ENCODE assay signal across 26 cellular contexts in the genomic region with DNA sequence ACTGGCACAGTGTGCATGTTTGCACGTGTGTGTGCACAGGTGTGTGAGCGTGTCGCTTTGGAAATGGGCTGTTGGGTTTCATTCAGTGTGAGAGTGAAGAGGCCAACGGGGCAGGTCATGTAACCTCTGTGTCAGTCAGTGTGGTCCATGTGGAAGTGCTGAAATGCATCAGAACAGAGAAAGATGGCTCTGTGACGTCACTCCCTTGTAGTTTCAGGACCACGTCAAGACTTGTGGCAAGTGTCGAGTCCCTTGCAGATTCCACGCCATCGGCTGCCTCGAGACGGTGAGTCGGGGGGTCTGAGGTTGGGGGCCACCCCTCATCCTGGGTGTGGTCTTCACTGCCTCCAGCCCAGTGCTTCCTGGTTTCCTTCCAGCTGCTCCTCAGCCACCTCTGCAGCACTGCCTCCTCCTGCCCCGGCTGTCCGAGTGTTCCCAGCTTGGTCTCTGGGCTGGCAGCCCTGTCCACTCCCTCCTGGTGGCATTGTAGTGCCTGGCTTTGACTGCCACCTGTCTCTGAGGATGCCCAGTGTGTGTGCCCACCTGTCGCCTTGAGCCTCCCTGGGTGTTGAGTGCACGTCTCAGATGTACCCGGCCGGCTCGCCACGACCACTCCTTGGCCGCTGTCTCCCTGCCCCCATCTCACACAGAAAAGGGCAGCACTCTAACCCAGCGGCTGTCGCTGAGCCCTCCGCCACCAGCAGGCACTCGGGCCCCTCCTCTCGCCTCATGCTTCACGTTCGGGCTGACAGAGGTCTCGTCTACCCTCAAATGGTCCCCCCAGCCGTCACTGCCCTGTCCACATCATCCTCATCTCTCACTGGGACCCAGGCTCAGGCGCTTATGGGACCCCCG. TPM values are rescaled to one million over a fixed set of nuclear protein-coding genes. Genes with fewer than 3 reads are reported as not detected.
A peak's percentile ranks its signal among the peaks of the same experiment; 100 is the strongest.
DNase-seq lines count a peak whose midpoint lies in the region; ATAC-seq, FAIRE-seq and TF ChIP-seq lines count a peak whose summit lies in the region.
"Had no signal": no experiment of that assay in that cellular context is flagged by ENCODE, and none has a peak within 500 bp of the region (broad histone marks: within the 10 kb centered on the region; RNA-seq: fewer than 3 reads in every experiment).

No MANE protein-coding gene starts in this region.

- H3K27ac ChIP-seq in K562 (ENCODE audit: extremely low read depth, low read depth, low read length) (no peak overlapping the region), neutrophil (peak overlapping the region; percentile 85)
- H3K27ac ChIP-seq: colonic mucosa, pancreas, SJCRH30, testis had no signal

- peaks cover 42% of the 10 kb centered on the region for H3K36me3 Mint-ChIP-seq in activated CD4-positive, alpha-beta memory T cell treated with anti-CD3 and anti-CD28 coated beads for 36 hours
- peaks cover 51% of the 10 kb centered on the region for H3K36me3 Mint-ChIP-seq in activated CD4-positive, alpha-beta memory T cell treated with anti-CD3 and anti-CD28 coated beads, Interleukin-2, amount 10 ng/mL, durations not matched to agents 7 days and 5 days (ENCODE audit: low read depth)
- peaks cover 56 to 80% of the 10 kb centered on the region in 2 donors for H3K36me3 Mint-ChIP-seq in CD14-positive monocyte

- H3K9ac ChIP-seq in K562 (ENCODE audit: insufficient read depth in 1 of 2, low read depth in 2 of 2, low read length in 2 of 2): no peak overlapping the region; a peak in 1 of 4 replicates

- POLR2A ChIA-PET in activated CD4-positive, alpha-beta memory T cell treated with anti-CD3 and anti-CD28 coated beads for 36 hours (lab: Charles Lee): interaction anchor here (1.2 kb wide), 1 partner anchor 34 kb away, joined by 3 read pairs; no protein-coding TSS in a partner anchor
- POLR2A ChIA-PET in activated CD4-positive, alpha-beta memory T cell treated with anti-CD3 and anti-CD28 coated beads, Interleukin-2, amount 10 ng/mL, durations not matched to agents 7 days and 5 days (lab: Charles Lee): interaction anchor here (1.1 kb wide), 1 partner anchor 15 kb away, joined by 3 read pairs; no protein-coding TSS in a partner anchor
- POLR2A ChIA-PET in K562 (lab: Yijun Ruan, JAX): interaction anchor here (1.4 kb wide), 1 partner anchor 11 kb away, joined by 4 read pairs; no protein-coding TSS in a partner anchor

- no peaks in the 10 kb centered on the region for H4K20me1 ChIP-seq in K562 (replicated peaks; ENCODE audit: control insufficient read depth, insufficient read depth, low read length)

- H3K4me3 ChIP-seq in K562 (no peak overlapping the region), neutrophil (ENCODE audit: low read depth in 1 of 2, low read length in 1 of 2) (no peak overlapping the region)
- H3K4me3 ChIP-seq: colonic mucosa, pancreas, SJCRH30, testis had no signal

- H3K9me3 ChIP-seq in K562 (replicated peaks; ENCODE audit: control insufficient read depth, insufficient read depth, low read depth, low read length) (no peaks in the 10 kb centered on the region), neutrophil (no peaks in the 10 kb centered on the region)
- H3K9me3 ChIP-seq: BE2C, colonic mucosa, pancreas, SJCRH30, testis had no signal

- H3K27me3 ChIP-seq in K562 (ENCODE audit: control insufficient read depth in 2 of 2, insufficient read depth in 2 of 2, low read length in 2 of 2): no peaks in the 10 kb centered on the region
- H3K27me3 ChIP-seq in neutrophil: no peaks in the 10 kb centered on the region
- H3K27me3 ChIP-seq: BE2C, colonic mucosa, pancreas, SJCRH30, testis had no signal

- no peak for TF ChIP-seq RAD21 in K562 (CRISPR knock-in tag; conservative IDR thresholded peaks at IDR 0.05 in 1 of 2, IDR thresholded peaks at IDR 0.05 in 1 of 2)

- H3K36me3 ChIP-seq in K562 (ENCODE audit: control insufficient read depth, insufficient read depth, low read length) (peaks cover 75% of the 10 kb centered on the region), neutrophil (peaks cover 20% of the 10 kb centered on the region)

- TF ChIP-seq CTCF in K562 (IDR thresholded peaks at IDR 0.05 in 2 of 3, conservative IDR thresholded peaks at IDR 0.05 in 1 of 3; ENCODE audit: insufficient read depth in 2 of 3, low read depth in 1 of 3, low read length in 3 of 3) (no peak), neutrophil (IDR thresholded peaks at IDR 0.05) (no peak), CD14-positive monocyte (IDR thresholded peaks at IDR 0.05) (no peak)

- peak overlapping the region; percentile 42 for H3K27ac Mint-ChIP-seq in activated CD4-positive, alpha-beta memory T cell treated with anti-CD3 and anti-CD28 coated beads for 36 hours
- H3K27ac Mint-ChIP-seq in activated CD4-positive, alpha-beta memory T cell treated with anti-CD3 and anti-CD28 coated beads, Interleukin-2, amount 10 ng/mL, durations not matched to agents 7 days and 5 days: no peak overlapping the region
- H3K27ac Mint-ChIP-seq in CD14-positive monocyte: peak overlapping the region in 3 of 7 donors; percentile 25 to 50 (median 31)
- H3K27ac Mint-ChIP-seq: activated naive CD8-positive, alpha-beta T cell treated with anti-CD3 and anti-CD28 coated beads, Interleukin-2, amount 10 ng/mL, durations not matched to agents 7 days and 5 days; stimulated activated memory B cell treated with anti-CD40 and anti-IgM and Interleukin-4, amounts not matched to agents 10 μg/mL and 1 μg/mL and 100 μg/mL, for 72 hours had no signal

- H3K27me3 Mint-ChIP-seq in activated CD4-positive, alpha-beta memory T cell treated with anti-CD3 and anti-CD28 coated beads for 36 hours: no peaks in the 10 kb centered on the region
- H3K27me3 Mint-ChIP-seq in activated CD4-positive, alpha-beta memory T cell treated with anti-CD3 and anti-CD28 coated beads, Interleukin-2, amount 10 ng/mL, durations not matched to agents 7 days and 5 days: no peaks in the 10 kb centered on the region
- H3K27me3 Mint-ChIP-seq in CD14-positive monocyte (ENCODE audit: low read depth in 3 of 3): peaks cover 0 to 1% (median 0%) of the 10 kb centered on the region in 3 donors
- H3K27me3 Mint-ChIP-seq: activated naive CD8-positive, alpha-beta T cell treated with anti-CD3 and anti-CD28 coated beads, Interleukin-2, amount 10 ng/mL, durations not matched to agents 7 days and 5 days; naive thymus-derived CD4-positive, alpha-beta T cell; stimulated activated memory B cell treated with anti-CD40 and anti-IgM and Interleukin-4, amounts not matched to agents 10 μg/mL and 1 μg/mL and 100 μg/mL, for 72 hours had no signal

- BruUV-seq in K562 (replicated peaks; lab: Mats Ljungman, UMichigan): no TSS peak

- no peak for TF ChIP-seq POLR2A in K562 (conservative IDR thresholded peaks at IDR 0.05)

- H3K4me1 ChIP-seq in K562 (replicated peaks in 1 of 2; ENCODE audit: control insufficient read depth in 2 of 2, insufficient read depth in 2 of 2, low read length in 2 of 2) (peaks cover 0 to 12% of the 10 kb centered on the region in 2 experiments; a peak in 1 of 5 replicates), neutrophil (ENCODE audit: control insufficient read depth in 1 of 2, insufficient read depth in 1 of 2, low read depth in 1 of 2, low read length in 1 of 2) (peaks cover 64 to 68% of the 10 kb centered on the region in 2 experiments)
- H3K4me1 ChIP-seq: BE2C, colonic mucosa, pancreas, SJCRH30 had no signal

- in situ Hi-C loops in K562 (cut with MboI): no loop called here

- no peaks in the 10 kb centered on the region for H3K9me1 ChIP-seq in K562 (ENCODE audit: control insufficient read depth, insufficient read depth, low read length)

- peaks cover 14% of the 10 kb centered on the region for H3K4me1 Mint-ChIP-seq in activated CD4-positive, alpha-beta memory T cell treated with anti-CD3 and anti-CD28 coated beads for 36 hours (ENCODE audit: low read depth)
- H3K4me1 Mint-ChIP-seq in activated CD4-positive, alpha-beta memory T cell treated with anti-CD3 and anti-CD28 coated beads, Interleukin-2, amount 10 ng/mL, durations not matched to agents 7 days and 5 days: peaks cover 12% of the 10 kb centered on the region
- H3K4me1 Mint-ChIP-seq in CD14-positive monocyte: no peaks in the 10 kb centered on the region
- H3K4me1 Mint-ChIP-seq: activated naive CD8-positive, alpha-beta T cell treated with anti-CD3 and anti-CD28 coated beads, Interleukin-2, amount 10 ng/mL, durations not matched to agents 7 days and 5 days; stimulated activated memory B cell treated with anti-CD40 and anti-IgM and Interleukin-4, amounts not matched to agents 10 μg/mL and 1 μg/mL and 100 μg/mL, for 72 hours had no signal

- DNase-seq in activated CD4-positive, alpha-beta memory T cell treated with anti-CD3 and anti-CD28 coated beads for 36 hours: peak; percentile 38
- no peak for DNase-seq in activated CD4-positive, alpha-beta memory T cell treated with anti-CD3 and anti-CD28 coated beads, Interleukin-2, amount 10 ng/mL, durations not matched to agents 7 days and 5 days
- DNase-seq in K562 (ENCODE audit: extremely low read depth in 1 of 4, low spot score in 3 of 4) (no peak), CD14-positive monocyte (ENCODE audit: low spot score) (no peak), activated gamma-delta T cell (lab: John Stamatoyannopoulos, UW) (no peak)
- DNase-seq: activated CD4-positive, alpha-beta T cell treated with anti-CD3 and anti-CD28 coated beads, Interleukin-2, amount 50 U/mL, for 4 hours; activated naive CD8-positive, alpha-beta T cell treated with anti-CD3 and anti-CD28 coated beads, Interleukin-2, amount 10 ng/mL, durations not matched to agents 7 days and 5 days; BE2C; colonic mucosa; glutamatergic neuron; H7; Karpas-422; mesendoderm; naive thymus-derived CD4-positive, alpha-beta T cell; NCI-H1930; NCI-H226; SJCRH30; T-helper 1 cell; testis had no signal

- 91% methylated on average over 28 of the region's 32 CpGs for WGBS in K562 (ENCODE audit: insufficient coverage, low coverage, missing lambda C conversion rate)

- no peak overlapping the region for H3K4me3 Mint-ChIP-seq in activated CD4-positive, alpha-beta memory T cell treated with anti-CD3 and anti-CD28 coated beads for 36 hours
- no peak overlapping the region for H3K4me3 Mint-ChIP-seq in activated CD4-positive, alpha-beta memory T cell treated with anti-CD3 and anti-CD28 coated beads, Interleukin-2, amount 10 ng/mL, durations not matched to agents 7 days and 5 days
- H3K4me3 Mint-ChIP-seq in CD14-positive monocyte: no peak overlapping the region
- H3K4me3 Mint-ChIP-seq: activated naive CD8-positive, alpha-beta T cell treated with anti-CD3 and anti-CD28 coated beads, Interleukin-2, amount 10 ng/mL, durations not matched to agents 7 days and 5 days; naive thymus-derived CD4-positive, alpha-beta T cell; stimulated activated memory B cell treated with anti-CD40 and anti-IgM and Interleukin-4, amounts not matched to agents 10 μg/mL and 1 μg/mL and 100 μg/mL, for 72 hours had no signal

- CTCF ChIA-PET in activated CD4-positive, alpha-beta memory T cell treated with anti-CD3 and anti-CD28 coated beads for 36 hours (lab: Charles Lee): no interaction called here
- CTCF ChIA-PET in activated CD4-positive, alpha-beta memory T cell treated with anti-CD3 and anti-CD28 coated beads, Interleukin-2, amount 10 ng/mL, durations not matched to agents 7 days and 5 days (lab: Charles Lee): no interaction called here
- CTCF ChIA-PET in K562 (lab: Yijun Ruan, JAX; ENCODE audit: low intra/inter-chr PET ratio): no interaction called here

- intact Hi-C loops in activated CD4-positive, alpha-beta memory T cell treated with anti-CD3 and anti-CD28 coated beads for 36 hours (cut with micrococcal nuclease): no loop called here
- intact Hi-C loops in K562 (cut with micrococcal nuclease) (no loop called here), CD14-positive monocyte (cut with micrococcal nuclease) (no loop called here)

- no peak for ATAC-seq in K562
- ATAC-seq: naive thymus-derived CD4-positive, alpha-beta T cell; pancreas; sciatic nerve; stimulated activated memory B cell treated with anti-CD40 and anti-IgM and Interleukin-4, amounts not matched to agents 10 μg/mL and 1 μg/mL and 100 μg/mL, for 72 hours had no signal

- H3K79me2 ChIP-seq in K562 (ENCODE audit: control insufficient read depth, insufficient read depth, low read length): peaks cover 8% of the 10 kb centered on the region; the same call in 1 of the 3 replicates

- H3K4me2 ChIP-seq in K562 (ENCODE audit: insufficient read depth, low read length): no peak overlapping the region

- H3K9me3 Mint-ChIP-seq in activated CD4-positive, alpha-beta memory T cell treated with anti-CD3 and anti-CD28 coated beads for 36 hours: no peaks in the 10 kb centered on the region
- no peaks in the 10 kb centered on the region for H3K9me3 Mint-ChIP-seq in activated CD4-positive, alpha-beta memory T cell treated with anti-CD3 and anti-CD28 coated beads, Interleukin-2, amount 10 ng/mL, durations not matched to agents 7 days and 5 days
- no peaks in the 10 kb centered on the region for H3K9me3 Mint-ChIP-seq in CD14-positive monocyte
- H3K9me3 Mint-ChIP-seq: activated naive CD8-positive, alpha-beta T cell treated with anti-CD3 and anti-CD28 coated beads, Interleukin-2, amount 10 ng/mL, durations not matched to agents 7 days and 5 days; naive thymus-derived CD4-positive, alpha-beta T cell; stimulated activated memory B cell treated with anti-CD40 and anti-IgM and Interleukin-4, amounts not matched to agents 10 μg/mL and 1 μg/mL and 100 μg/mL, for 72 hours had no signal

- no peak for TF ChIP-seq EP300 in K562 (IDR thresholded peaks at IDR 0.05; ENCODE audit: low read length)

- no peak overlapping the region for H2AFZ ChIP-seq in K562 (ENCODE audit: low read depth, low read length)

- FAIRE-seq in K562 (lab: Jason Lieb, UNC): no peak
- FAIRE-seq: A204.1, pancreas had no signal

RNA-seq across cellular contexts. Expression of a gene that starts 28.0 kb away (rescaled TPM):
- 10 to 100 TPM; 66.8 to 69.4 TPM for total RNA-seq in activated CD4-positive, alpha-beta memory T cell treated with anti-CD3 and anti-CD28 coated beads for 36 hours
- 100 to 1,000 TPM; 118 to 119 TPM for total RNA-seq in activated CD4-positive, alpha-beta memory T cell treated with anti-CD3 and anti-CD28 coated beads, Interleukin-2, amount 10 ng/mL, durations not matched to agents 7 days and 5 days
- 30.2 and 159 TPM in 2 replicates for total RNA-seq in K562 (2011; cell fraction: chromatin; rRNA removed; ENCODE audit: low replicate concordance)
- total RNA-seq in K562 (2011; cell fraction: nucleolus; rRNA removed): 182 and 203 TPM in 2 replicates
- total RNA-seq in K562 (2011; cell fraction: nucleoplasm; rRNA removed): 58.6 and 70.2 TPM in 2 replicates
- total RNA-seq in K562 (2014; rRNA removed): 128 and 144 TPM in 2 replicates
- total RNA-seq in K562 (2014; rRNA removed; fragmentation: Illumina TruSeq; extraction: Trizol): 3.2 and 6.1 TPM in 2 replicates
- 37.0 and 40.6 TPM in 2 replicates for total RNA-seq in K562 (2015; rRNA removed; fragmentation: Illumina TruSeq; extraction: Trizol)
- total RNA-seq in K562 (2021): 99.7 and 103 TPM in 2 replicates
- polyA plus RNA-seq in K562 (2011; rRNA removed): 37.5 and 55.5 TPM in 2 replicates
- polyA plus RNA-seq in K562 (2011; cell fraction: cytosol; rRNA removed): 71.8 and 204 TPM in 2 replicates
- polyA plus RNA-seq in K562 (2011; cell fraction: nucleus; rRNA removed): 312 and 563 TPM in 2 replicates
- polyA plus RNA-seq in K562 (2012): 55.7 and 82.1 TPM in 2 replicates
- polyA plus RNA-seq in K562 (2014; fragmentation: Illumina TruSeq; extraction: Trizol): 10.8 and 36.2 TPM in 2 replicates
- 1 to 10 TPM in 1 of 2 experiments, under 1 TPM in 1; 0.21 to 1.2 TPM for polyA plus RNA-seq in K562 (2014; fragmentation: Nextera tagmentation; extraction: Ambion mirVana)
- 97.6 and 107 TPM in 2 replicates for polyA plus RNA-seq in K562 (2014; rRNA removed)
- 13.6 and 27.8 TPM in 2 replicates for polyA minus RNA-seq in K562 (2011; rRNA and poly(A)+ RNA removed)
- polyA minus RNA-seq in K562 (2011; cell fraction: cytosol; rRNA and poly(A)+ RNA removed): 66.5 and 87.7 TPM in 2 replicates
- 82.3 and 93.4 TPM in 2 replicates for polyA minus RNA-seq in K562 (2011; cell fraction: nucleus; rRNA and poly(A)+ RNA removed)
- polyA plus RNA-seq in CD14-positive monocyte: 10 to 100 TPM; 85.3 to 92.7 TPM

RNA-seq across cellular contexts. Expression of a gene that starts 28.5 kb away (rescaled TPM):
- under 1 TPM; 0.90 to 0.94 TPM for total RNA-seq in activated CD4-positive, alpha-beta memory T cell treated with anti-CD3 and anti-CD28 coated beads for 36 hours
- 1 to 10 TPM; 1.5 to 3.2 TPM for total RNA-seq in activated CD4-positive, alpha-beta memory T cell treated with anti-CD3 and anti-CD28 coated beads, Interleukin-2, amount 10 ng/mL, durations not matched to agents 7 days and 5 days
- 3.8 and 8.4 TPM in 2 replicates for total RNA-seq in K562 (2011; cell fraction: chromatin; rRNA removed; ENCODE audit: low replicate concordance)
- 8.3 and 11.8 TPM in 2 replicates for total RNA-seq in K562 (2011; cell fraction: nucleolus; rRNA removed)
- total RNA-seq in K562 (2011; cell fraction: nucleoplasm; rRNA removed): 3.4 and 4.7 TPM in 2 replicates
- total RNA-seq in K562 (2014; rRNA removed) (2.7 and 3.0 TPM in 2 replicates), K562 (2014; rRNA removed; fragmentation: Illumina TruSeq; extraction: Trizol) (not detected in 2 replicates), K562 (2015; rRNA removed; fragmentation: Illumina TruSeq; extraction: Trizol) (2.9 and 4.4 TPM in 2 replicates), K562 (2021) (4.3 and 5.9 TPM in 2 replicates)
- polyA plus RNA-seq in K562 (2011; rRNA removed) (0.35 and 2.0 TPM in 2 replicates), K562 (2014; fragmentation: Illumina TruSeq; extraction: Trizol) (0.59 and 1.3 TPM in 2 replicates), K562 (2014; fragmentation: Nextera tagmentation; extraction: Ambion mirVana) (under 1 TPM in 1 of 2 experiments, not detected in 1; 0.38 TPM), K562 (2014; rRNA removed) (1.9 and 4.0 TPM in 2 replicates), CD14-positive monocyte (under 1 TPM in 1 of 2 donors, not detected in 1; 0.55 TPM)
- 0.70 and 0.96 TPM in 2 replicates for polyA plus RNA-seq in K562 (2011; cell fraction: cytosol; rRNA removed)
- polyA plus RNA-seq in K562 (2011; cell fraction: nucleus; rRNA removed): 19.6 and 29.1 TPM in 2 replicates
- polyA plus RNA-seq in K562 (2012): 8.5 and 12.1 TPM in 2 replicates
- not detected in 2 replicates for polyA minus RNA-seq in K562 (2011; rRNA and poly(A)+ RNA removed)
- polyA minus RNA-seq in K562 (2011; cell fraction: cytosol; rRNA and poly(A)+ RNA removed): not detected in 2 replicates
- polyA minus RNA-seq in K562 (2011; cell fraction: nucleus; rRNA and poly(A)+ RNA removed): 2.1 and 3.4 TPM in 2 replicates
- total RNA-seq: Daoy, H7, sciatic nerve, SJCRH30 had no signal
- polyA plus RNA-seq: naive thymus-derived CD4-positive, alpha-beta T cell had no signal

RNA-seq across cellular contexts. Expression of a gene that starts 30.2 kb away (rescaled TPM):
- 10 to 100 TPM; 40.0 to 41.4 TPM for total RNA-seq in activated CD4-positive, alpha-beta memory T cell treated with anti-CD3 and anti-CD28 coated beads for 36 hours
- total RNA-seq in activated CD4-positive, alpha-beta memory T cell treated with anti-CD3 and anti-CD28 coated beads, Interleukin-2, amount 10 ng/mL, durations not matched to agents 7 days and 5 days: 10 to 100 TPM; 43.6 to 45.7 TPM
- total RNA-seq in K562 (2011; cell fraction: chromatin; rRNA removed; ENCODE audit: low replicate concordance): 25.3 and 98.2 TPM in 2 replicates
- total RNA-seq in K562 (2011; cell fraction: nucleolus; rRNA removed): 71.7 TPM in 2 replicates
- 30.2 and 33.8 TPM in 2 replicates for total RNA-seq in K562 (2011; cell fraction: nucleoplasm; rRNA removed)
- total RNA-seq in K562 (2014; rRNA removed): 26.8 and 33.3 TPM in 2 replicates
- 5.9 and 9.1 TPM in 2 replicates for total RNA-seq in K562 (2014; rRNA removed; fragmentation: Illumina TruSeq; extraction: Trizol)
- total RNA-seq in K562 (2015; rRNA removed; fragmentation: Illumina TruSeq; extraction: Trizol): 26.6 and 28.2 TPM in 2 replicates
- total RNA-seq in K562 (2021): 44.5 and 45.2 TPM in 2 replicates
- 17.3 and 24.9 TPM in 2 replicates for polyA plus RNA-seq in K562 (2011; rRNA removed)
- polyA plus RNA-seq in K562 (2011; cell fraction: cytosol; rRNA removed): 21.6 and 32.3 TPM in 2 replicates
- 26.6 and 36.1 TPM in 2 replicates for polyA plus RNA-seq in K562 (2011; cell fraction: nucleus; rRNA removed)
- 22.1 and 24.0 TPM in 2 replicates for polyA plus RNA-seq in K562 (2012)
- 18.0 and 28.7 TPM in 2 replicates for polyA plus RNA-seq in K562 (2014; fragmentation: Illumina TruSeq; extraction: Trizol)
- polyA plus RNA-seq in K562 (2014; fragmentation: Nextera tagmentation; extraction: Ambion mirVana): under 1 TPM; 0.24 to 0.81 TPM
- 33.6 and 44.2 TPM in 2 replicates for polyA plus RNA-seq in K562 (2014; rRNA removed)
- polyA minus RNA-seq in K562 (2011; rRNA and poly(A)+ RNA removed): 9.8 and 14.7 TPM in 2 replicates
- 26.8 and 28.5 TPM in 2 replicates for polyA minus RNA-seq in K562 (2011; cell fraction: cytosol; rRNA and poly(A)+ RNA removed)
- polyA minus RNA-seq in K562 (2011; cell fraction: nucleus; rRNA and poly(A)+ RNA removed): 22.8 and 24.9 TPM in 2 replicates
- 1 to 10 TPM; 1.6 to 2.0 TPM for polyA plus RNA-seq in CD14-positive monocyte

RNA-seq across cellular contexts. Expression of a gene that starts 35.5 kb away (rescaled TPM):
- 1 to 10 TPM; 1.6 to 2.1 TPM for total RNA-seq in activated CD4-positive, alpha-beta memory T cell treated with anti-CD3 and anti-CD28 coated beads for 36 hours
- total RNA-seq in activated CD4-positive, alpha-beta memory T cell treated with anti-CD3 and anti-CD28 coated beads, Interleukin-2, amount 10 ng/mL, durations not matched to agents 7 days and 5 days: 1 to 10 TPM; 2.5 to 2.9 TPM
- total RNA-seq in K562 (2011; cell fraction: chromatin; rRNA removed; ENCODE audit: low replicate concordance): 1.3 TPM in 1 of 2 replicates, not detected in the other
- total RNA-seq in K562 (2011; cell fraction: nucleolus; rRNA removed): 0.67 and 0.92 TPM in 2 replicates
- 0.51 TPM in 1 of 2 replicates, not detected in the other for total RNA-seq in K562 (2011; cell fraction: nucleoplasm; rRNA removed)
- total RNA-seq in K562 (2014; rRNA removed): not detected in 2 replicates
- not detected in 2 replicates for total RNA-seq in K562 (2014; rRNA removed; fragmentation: Illumina TruSeq; extraction: Trizol)
- total RNA-seq in K562 (2015; rRNA removed; fragmentation: Illumina TruSeq; extraction: Trizol): not detected in 2 replicates
- not detected in 2 replicates for total RNA-seq in K562 (2021)
- polyA plus RNA-seq in K562 (2011; rRNA removed): 0.24 TPM in 1 of 2 replicates, not detected in the other
- polyA plus RNA-seq in K562 (2011; cell fraction: cytosol; rRNA removed): not detected in 2 replicates
- 1.0 and 1.2 TPM in 2 replicates for polyA plus RNA-seq in K562 (2011; cell fraction: nucleus; rRNA removed)
- polyA plus RNA-seq in K562 (2012): 0.32 and 0.35 TPM in 2 replicates
- polyA plus RNA-seq in K562 (2014; fragmentation: Illumina TruSeq; extraction: Trizol): not detected in 2 replicates
- not detected for polyA plus RNA-seq in K562 (2014; fragmentation: Nextera tagmentation; extraction: Ambion mirVana)
- polyA plus RNA-seq in K562 (2014; rRNA removed): 0.05 TPM in 1 of 2 replicates, not detected in the other
- polyA minus RNA-seq in K562 (2011; rRNA and poly(A)+ RNA removed): not detected in 2 replicates
- polyA minus RNA-seq in K562 (2011; cell fraction: cytosol; rRNA and poly(A)+ RNA removed): not detected in 2 replicates
- polyA minus RNA-seq in K562 (2011; cell fraction: nucleus; rRNA and poly(A)+ RNA removed): not detected in 2 replicates
- not detected for polyA plus RNA-seq in CD14-positive monocyte
- total RNA-seq: Daoy, HT1080, SJCRH30 had no signal
- polyA plus RNA-seq: naive thymus-derived CD4-positive, alpha-beta T cell had no signal

RNA-seq across cellular contexts. Expression of a gene that starts 50.4 kb away (rescaled TPM):
- 100 to 1,000 TPM; 302 to 311 TPM for total RNA-seq in activated CD4-positive, alpha-beta memory T cell treated with anti-CD3 and anti-CD28 coated beads for 36 hours
- total RNA-seq in activated CD4-positive, alpha-beta memory T cell treated with anti-CD3 and anti-CD28 coated beads, Interleukin-2, amount 10 ng/mL, durations not matched to agents 7 days and 5 days: 100 to 1,000 TPM; 301 to 316 TPM
- total RNA-seq in K562 (2011; cell fraction: chromatin; rRNA removed; ENCODE audit: low replicate concordance): 59.6 and 137 TPM in 2 replicates
- 95.8 and 97.7 TPM in 2 replicates for total RNA-seq in K562 (2011; cell fraction: nucleolus; rRNA removed)
- total RNA-seq in K562 (2011; cell fraction: nucleoplasm; rRNA removed): 83.2 and 87.5 TPM in 2 replicates
- total RNA-seq in K562 (2014; rRNA removed): 532 and 564 TPM in 2 replicates
- total RNA-seq in K562 (2014; rRNA removed; fragmentation: Illumina TruSeq; extraction: Trizol): 132 and 198 TPM in 2 replicates
- 363 and 368 TPM in 2 replicates for total RNA-seq in K562 (2015; rRNA removed; fragmentation: Illumina TruSeq; extraction: Trizol)
- 302 and 324 TPM in 2 replicates for total RNA-seq in K562 (2021)
- polyA plus RNA-seq in K562 (2011; rRNA removed): 235 TPM in 2 replicates
- 308 and 335 TPM in 2 replicates for polyA plus RNA-seq in K562 (2011; cell fraction: cytosol; rRNA removed)
- 223 and 253 TPM in 2 replicates for polyA plus RNA-seq in K562 (2011; cell fraction: nucleus; rRNA removed)
- 389 and 638 TPM in 2 replicates for polyA plus RNA-seq in K562 (2012)
- 318 and 384 TPM in 2 replicates for polyA plus RNA-seq in K562 (2014; fragmentation: Illumina TruSeq; extraction: Trizol)
- 100 to 1,000 TPM in 1 of 2 experiments, 10 to 100 TPM in 1; 81.0 to 108 TPM for polyA plus RNA-seq in K562 (2014; fragmentation: Nextera tagmentation; extraction: Ambion mirVana)
- polyA plus RNA-seq in K562 (2014; rRNA removed): 526 and 558 TPM in 2 replicates
- 128 and 129 TPM in 2 replicates for polyA minus RNA-seq in K562 (2011; rRNA and poly(A)+ RNA removed)
- 82.8 and 116 TPM in 2 replicates for polyA minus RNA-seq in K562 (2011; cell fraction: cytosol; rRNA and poly(A)+ RNA removed)
- 37.3 and 41.4 TPM in 2 replicates for polyA minus RNA-seq in K562 (2011; cell fraction: nucleus; rRNA and poly(A)+ RNA removed)
- polyA plus RNA-seq in CD14-positive monocyte: 100 to 1,000 TPM; 245 to 264 TPM
